Comparison of ENCODE assay signal across 32 cellular contexts in genomic region chr5:64299805-64300204, GRCh38.
DNase-seq lines count a peak whose midpoint lies in the region; TF ChIP-seq lines count a peak whose summit lies in the region.
"Had no signal": no experiment of that assay in that cellular context is flagged by ENCODE, and none has a peak within 500 bp of the region (broad histone marks: within the 10 kb centered on the region; RNA-seq: fewer than 3 reads in every experiment).

No MANE protein-coding gene starts in this region.

- H3K27ac Mint-ChIP-seq in HFFc6: no peak overlapping the region
- H3K27ac Mint-ChIP-seq: activated CD4-positive, alpha-beta T cell treated with anti-CD3 and anti-CD28 coated beads for 36 hours; activated naive CD8-positive, alpha-beta T cell treated with anti-CD3 and anti-CD28 coated beads, Interleukin-2, amount 50 U/mL, for 24 hours; brain; natural killer cell; stimulated activated naive CD8-positive, alpha-beta T cell treated with anti-CD3 and anti-CD28 coated beads, Interleukin-15, amount 100 ng/mL, for 72 hours had no signal

- no peak overlapping the region for H3K4me3 Mint-ChIP-seq in HFFc6
- H3K4me3 Mint-ChIP-seq: activated CD4-positive, alpha-beta T cell treated with anti-CD3 and anti-CD28 coated beads for 36 hours; activated naive CD8-positive, alpha-beta T cell treated with anti-CD3 and anti-CD28 coated beads, Interleukin-2, amount 50 U/mL, for 24 hours; brain; natural killer cell; stimulated activated naive CD8-positive, alpha-beta T cell treated with anti-CD3 and anti-CD28 coated beads, Interleukin-15, amount 100 ng/mL, for 72 hours had no signal

- H3K9me3 ChIP-seq in ascending aorta: no peaks in the 10 kb centered on the region
- H3K9me3 ChIP-seq: esophagus muscularis mucosa, gastrocnemius medialis, MG63, SK-N-SH, thyroid gland had no signal

- peaks cover 15% of the 10 kb centered on the region for H3K9me3 Mint-ChIP-seq in HFFc6
- H3K9me3 Mint-ChIP-seq: activated naive CD8-positive, alpha-beta T cell treated with anti-CD3 and anti-CD28 coated beads, Interleukin-2, amount 50 U/mL, for 24 hours; stimulated activated naive CD8-positive, alpha-beta T cell treated with anti-CD3 and anti-CD28 coated beads, Interleukin-15, amount 100 ng/mL, for 72 hours had no signal

- H3K36me3 Mint-ChIP-seq in HFFc6 (ENCODE audit: low read depth): no peaks in the 10 kb centered on the region
- H3K36me3 Mint-ChIP-seq: brain, natural killer cell had no signal

- no peaks in the 10 kb centered on the region for H3K27me3 Mint-ChIP-seq in HFFc6 (ENCODE audit: insufficient read depth)
- H3K27me3 Mint-ChIP-seq: activated CD4-positive, alpha-beta T cell treated with anti-CD3 and anti-CD28 coated beads for 36 hours; activated naive CD8-positive, alpha-beta T cell treated with anti-CD3 and anti-CD28 coated beads, Interleukin-2, amount 50 U/mL, for 24 hours; brain; stimulated activated naive CD8-positive, alpha-beta T cell treated with anti-CD3 and anti-CD28 coated beads, Interleukin-15, amount 100 ng/mL, for 72 hours had no signal

- no peak for TF ChIP-seq CTCF in retinal pigment epithelial cell (conservative IDR thresholded peaks at IDR 0.05; ENCODE audit: low read depth, low read length)
- no peak for TF ChIP-seq CTCF in HFFc6 (IDR thresholded peaks at IDR 0.05)
- TF ChIP-seq CTCF in ascending aorta (IDR thresholded peaks at IDR 0.05): no peak

- no peaks in the 10 kb centered on the region for H3K4me1 ChIP-seq in ascending aorta
- H3K4me1 ChIP-seq: esophagus muscularis mucosa, gastrocnemius medialis had no signal

- intact Hi-C loops in ascending aorta (cut with DNase I): no loop called here

- H3K4me3 ChIP-seq in retinal pigment epithelial cell (ENCODE audit: low read length): no peak overlapping the region
- no peak overlapping the region for H3K4me3 ChIP-seq in ascending aorta
- H3K4me3 ChIP-seq: esophagus muscularis mucosa, gastrocnemius medialis, K562, MG63, skin epidermis, thyroid gland had no signal

- peak; percentile 23 for DNase-seq in EL
- DNase-seq in RKO (ENCODE audit: low spot score): peak; percentile 31
- peak; percentile 49 for DNase-seq in epithelial cell of prostate (ENCODE audit: low read depth, low spot score)
- DNase-seq in retinal pigment epithelial cell (ENCODE audit: low read depth): peak; percentile 20
- no peak for DNase-seq in HFFc6
- DNase-seq in ascending aorta (ENCODE audit: low spot score in 2 of 2): no peak
- DNase-seq in HT-29 (ENCODE audit: low spot score): no peak
- DNase-seq: activated CD4-positive, alpha-beta T cell treated with anti-CD3 and anti-CD28 coated beads for 36 hours; activated CD8-positive, alpha-beta memory T cell treated with anti-CD3 and anti-CD28 coated beads for 24 hours; activated gamma-delta T cell treated with Interleukin-2 at 50 U/mL for 16 hours; activated naive CD8-positive, alpha-beta T cell treated with anti-CD3 and anti-CD28 coated beads, Interleukin-2, amount 50 U/mL, for 24 hours; DMS153; effector CD8-positive, alpha-beta T cell; gastrocnemius medialis; GDM1; H7; hippocampal formation; MG63; midbrain; natural killer cell; NCI-H1105 treated with DMSO at 0.1 percent for 48 hours; NCI-H2029; NCI-H526; occipital lobe; SK-N-SH; stimulated activated naive CD8-positive, alpha-beta T cell treated with anti-CD3 and anti-CD28 coated beads, Interleukin-15, amount 100 ng/mL, for 72 hours; T-helper 2 cell; thyroid gland had no signal

- no peaks in the 10 kb centered on the region for H3K4me1 Mint-ChIP-seq in HFFc6 (ENCODE audit: low read depth)
- H3K4me1 Mint-ChIP-seq: activated CD4-positive, alpha-beta T cell treated with anti-CD3 and anti-CD28 coated beads for 36 hours; activated naive CD8-positive, alpha-beta T cell treated with anti-CD3 and anti-CD28 coated beads, Interleukin-2, amount 50 U/mL, for 24 hours; natural killer cell; stimulated activated naive CD8-positive, alpha-beta T cell treated with anti-CD3 and anti-CD28 coated beads, Interleukin-15, amount 100 ng/mL, for 72 hours had no signal

- peak overlapping the region; percentile 89 for H3K27ac ChIP-seq in epithelial cell of prostate
- H3K27ac ChIP-seq in ascending aorta: no peak overlapping the region
- H3K27ac ChIP-seq: esophagus muscularis mucosa, gastrocnemius medialis, skin epidermis, thyroid gland had no signal

- H3K36me3 ChIP-seq in ascending aorta: no peaks in the 10 kb centered on the region
- H3K36me3 ChIP-seq: esophagus muscularis mucosa, gastrocnemius medialis, MG63, thyroid gland had no signal

- no peaks in the 10 kb centered on the region for H3K27me3 ChIP-seq in ascending aorta
- H3K27me3 ChIP-seq: esophagus muscularis mucosa, gastrocnemius medialis, MG63, thyroid gland had no signal

Comparison
In these comparisons a context has a peak if more than half of its experiments do, and no peak if none do; other contexts are left out.
1. DNase-seq: peak in EL (single experiment), RKO (single experiment), epithelial cell of prostate (single experiment) and retinal pigment epithelial cell (single experiment); none in HFFc6 (single experiment), ascending aorta (0 of 2) and HT-29 (single experiment).